ENCODE assay signal across 1 cellular context in the genomic region with DNA sequence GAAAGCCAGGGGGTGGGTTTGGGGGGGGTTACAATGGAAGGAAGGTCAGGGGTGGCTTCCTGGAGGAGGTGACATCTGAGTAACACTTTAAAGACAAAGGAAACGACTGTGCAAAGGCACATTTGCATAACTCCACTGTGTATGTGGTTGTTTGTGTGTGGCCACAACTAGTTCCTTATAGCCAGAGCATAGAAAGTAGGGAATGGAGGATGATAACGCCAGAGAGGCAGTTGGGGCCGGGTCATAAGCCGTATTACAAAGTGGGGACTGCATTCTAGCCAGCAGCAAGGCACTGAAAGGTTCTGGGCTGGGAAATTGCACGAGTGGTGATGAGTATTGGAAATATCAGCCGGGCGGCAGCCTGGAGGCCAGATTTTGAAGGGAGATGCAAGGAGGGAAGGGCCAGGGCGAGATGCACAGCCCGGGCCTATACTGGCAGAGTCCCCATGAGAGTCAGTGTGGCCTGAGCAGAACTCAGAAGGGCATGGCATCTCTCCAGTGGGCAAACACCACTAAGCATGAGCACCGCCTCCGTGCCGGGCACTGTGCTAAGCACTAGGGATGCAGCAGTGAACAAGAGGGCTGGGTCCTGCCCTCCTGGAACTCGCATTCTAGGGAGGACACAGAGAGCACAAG.
TF ChIP-seq lines count a peak whose summit lies in the region.

No MANE protein-coding gene starts in this region.

TF ChIP-seq in HCT116, 20 proteins besides CTCF, POLR2A, EP300 and RAD21 (continued from another document):
- TF ChIP-seq, protein P1, sequence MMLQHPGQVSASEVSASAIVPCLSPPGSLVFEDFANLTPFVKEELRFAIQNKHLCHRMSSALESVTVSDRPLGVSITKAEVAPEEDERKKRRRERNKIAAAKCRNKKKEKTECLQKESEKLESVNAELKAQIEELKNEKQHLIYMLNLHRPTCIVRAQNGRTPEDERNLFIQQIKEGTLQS (IDR thresholded peaks at IDR 0.05), result no peak
- TF ChIP-seq SP1 (IDR thresholded peaks at IDR 0.05; ENCODE audit: low read depth) (no peak), EGR1 (IDR thresholded peaks at IDR 0.05; ENCODE audit: low read depth) (no peak), SIN3A (IDR thresholded peaks at IDR 0.05; ENCODE audit: low read depth) (no peak), FOSL1 (IDR thresholded peaks at IDR 0.05; ENCODE audit: low read depth) (no peak)
- TF ChIP-seq, protein P2, sequence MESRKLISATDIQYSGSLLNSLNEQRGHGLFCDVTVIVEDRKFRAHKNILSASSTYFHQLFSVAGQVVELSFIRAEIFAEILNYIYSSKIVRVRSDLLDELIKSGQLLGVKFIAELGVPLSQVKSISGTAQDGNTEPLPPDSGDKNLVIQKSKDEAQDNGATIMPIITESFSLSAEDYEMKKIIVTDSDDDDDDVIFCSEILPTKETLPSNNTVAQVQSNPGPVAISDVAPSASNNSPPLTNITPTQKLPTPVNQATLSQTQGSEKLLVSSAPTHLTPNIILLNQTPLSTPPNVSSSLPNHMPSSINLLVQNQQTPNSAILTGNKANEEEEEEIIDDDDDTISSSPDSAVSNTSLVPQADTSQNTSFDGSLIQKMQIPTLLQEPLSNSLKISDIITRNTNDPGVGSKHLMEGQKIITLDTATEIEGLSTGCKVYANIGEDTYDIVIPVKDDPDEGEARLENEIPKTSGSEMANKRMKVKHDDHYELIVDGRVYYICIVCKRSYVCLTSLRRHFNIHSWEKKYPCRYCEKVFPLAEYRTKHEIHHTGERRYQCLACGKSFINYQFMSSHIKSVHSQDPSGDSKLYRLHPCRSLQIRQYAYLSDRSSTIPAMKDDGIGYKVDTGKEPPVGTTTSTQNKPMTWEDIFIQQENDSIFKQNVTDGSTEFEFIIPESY (IDR thresholded peaks at IDR 0.05; ENCODE audit: extremely low read depth, insufficient replicate concordance, low read length), result no peak
- TF ChIP-seq, protein P3, sequence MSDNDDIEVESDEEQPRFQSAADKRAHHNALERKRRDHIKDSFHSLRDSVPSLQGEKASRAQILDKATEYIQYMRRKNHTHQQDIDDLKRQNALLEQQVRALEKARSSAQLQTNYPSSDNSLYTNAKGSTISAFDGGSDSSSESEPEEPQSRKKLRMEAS (IDR thresholded peaks at IDR 0.05), result no peak
